9 cellular contexts compared by ENCODE assay signal in genomic region chr1:47624531-47624930, GRCh38.
A peak's percentile ranks its signal among the peaks of the same experiment; 100 is the strongest.
DNase-seq lines count a peak whose midpoint lies in the region; ATAC-seq and TF ChIP-seq lines count a peak whose summit lies in the region.
"Had no signal": no experiment of that assay in that cellular context is flagged by ENCODE, and none has a peak within 500 bp of the region (broad histone marks: within the 10 kb centered on the region; RNA-seq: fewer than 3 reads in every experiment).

No MANE protein-coding gene starts in this region.

- no peak for TF ChIP-seq POLR2A in HCT116 (IDR thresholded peaks at IDR 0.05; ENCODE audit: borderline replicate concordance, extremely low read depth, insufficient read depth, insufficient read length)

- no peaks in the 10 kb centered on the region for H4K20me1 ChIP-seq in HCT116 (ENCODE audit: insufficient read depth)

- H3K27ac ChIP-seq in HCT116 (ENCODE audit: low read depth, low read length): no peak overlapping the region
- no peak overlapping the region for H3K27ac ChIP-seq in parathyroid adenoma

- no TSS peak for BruUV-seq in HCT116 (replicated peaks; lab: Mats Ljungman, UMichigan)

- RAD21 ChIA-PET in HCT116 (lab: Charles Lee; ENCODE audit: low non-redundant PET in 1 of 2, low total read pairs in 2 of 2, uncharacterized antibody in 2 of 2, unreplicated experiment in 2 of 2): no interaction called here

- peak; percentile 58 to 98 (median 66) for TF ChIP-seq CTCF in HCT116 (IDR thresholded peaks at IDR 0.05 in 2 of 3, conservative IDR thresholded peaks at IDR 0.05 in 1 of 3; ENCODE audit: borderline replicate concordance in 1 of 3, insufficient read depth in 1 of 3, low read depth in 2 of 3, low read length in 2 of 3)
- TF ChIP-seq CTCF in parathyroid adenoma (IDR thresholded peaks at IDR 0.05): peak; percentile 12

- H3K9me3 ChIP-seq in HCT116 (ENCODE audit: control insufficient read depth in 1 of 2, insufficient read depth in 1 of 2, low read depth in 1 of 2, low read length in 2 of 2) (no peaks in the 10 kb centered on the region), parathyroid adenoma (ENCODE audit: control insufficient read depth, low read length) (no peaks in the 10 kb centered on the region)

- no peaks in the 10 kb centered on the region for H3K27me3 ChIP-seq in HCT116 (ENCODE audit: insufficient read depth, low read length)
- H3K27me3 ChIP-seq in parathyroid adenoma (ENCODE audit: control insufficient read depth, insufficient read depth, low read length): no peaks in the 10 kb centered on the region

- H3K4me1 ChIP-seq in HCT116 (ENCODE audit: control insufficient read depth in 1 of 2, insufficient read depth in 2 of 2, low read length in 2 of 2) (no peaks in the 10 kb centered on the region), parathyroid adenoma (no peaks in the 10 kb centered on the region)

- no peaks in the 10 kb centered on the region for H3K36me3 ChIP-seq in HCT116 (ENCODE audit: control insufficient read depth in 1 of 2, insufficient read depth in 2 of 2, low read length in 2 of 2)
- H3K36me3 ChIP-seq in parathyroid adenoma (ENCODE audit: control insufficient read depth, insufficient read depth, low read length): no peaks in the 10 kb centered on the region

- peak; percentile 81 for TF ChIP-seq RAD21 in HCT116 (IDR thresholded peaks at IDR 0.05; ENCODE audit: low read depth)

- H3K36me3 Mint-ChIP-seq in activated T-helper 2 cell treated with anti-CD3 and anti-CD28 coated beads, Interferon-gamma antibody, Interleukin-2, Interleukin-4, amounts not matched to agents 10 μg/mL and 5 μg/mL and 100 μg/mL, durations not matched to agents 14 hours and 24 hours and 36 hours (ENCODE audit: low read depth): no peaks in the 10 kb centered on the region

- no peak overlapping the region for H3K9ac ChIP-seq in HCT116 (ENCODE audit: low read length)
- H3K9ac ChIP-seq in parathyroid adenoma: no peak overlapping the region

- no peaks in the 10 kb centered on the region for H3K9me2 ChIP-seq in HCT116 (ENCODE audit: insufficient read depth)

- H3K4me3 Mint-ChIP-seq in activated T-helper 2 cell treated with anti-CD3 and anti-CD28 coated beads, Interferon-gamma antibody, Interleukin-2, Interleukin-4, amounts not matched to agents 10 μg/mL and 5 μg/mL and 100 μg/mL, durations not matched to agents 14 hours and 24 hours and 36 hours (ENCODE audit: low read depth): no peak overlapping the region

- H3K79me2 ChIP-seq in HCT116 (ENCODE audit: insufficient read depth, low read length): no peaks in the 10 kb centered on the region
- no peaks in the 10 kb centered on the region for H3K79me2 ChIP-seq in parathyroid adenoma

- ATAC-seq in HCT116: peak; percentile 94
- ATAC-seq in GM18520 (IDR thresholded peaks at IDR 0.05; ENCODE audit: unreplicated experiment): no peak
- no peak for ATAC-seq in GM18858 (IDR thresholded peaks at IDR 0.05; ENCODE audit: unreplicated experiment)

- no peak overlapping the region for H3K27ac Mint-ChIP-seq in activated T-helper 2 cell treated with anti-CD3 and anti-CD28 coated beads, Interferon-gamma antibody, Interleukin-2, Interleukin-4, amounts not matched to agents 10 μg/mL and 5 μg/mL and 100 μg/mL, durations not matched to agents 14 hours and 24 hours and 36 hours

- no peak overlapping the region for H2AFZ ChIP-seq in HCT116 (ENCODE audit: low read depth, low read length, poor library complexity, severe bottlenecking)
- no peak overlapping the region for H2AFZ ChIP-seq in parathyroid adenoma

- intact Hi-C loops in HCT116 (cut with micrococcal nuclease): loop anchor here (1.0 to 5.0 kb wide), 3 partner anchors 97 to 187 kb away; partner anchors contain the start of gene FOXD2
- intact Hi-C loops in activated T-helper 2 cell treated with anti-CD3 and anti-CD28 coated beads, Interferon-gamma antibody, Interleukin-2, Interleukin-4, amounts not matched to agents 10 μg/mL and 5 μg/mL and 100 μg/mL, durations not matched to agents 14 hours and 24 hours and 36 hours (cut with micrococcal nuclease): no loop called here

- POLR2A ChIA-PET in HCT116 (lab: Charles Lee): no interaction called here

- no peaks in the 10 kb centered on the region for H3K9me3 Mint-ChIP-seq in activated T-helper 2 cell treated with anti-CD3 and anti-CD28 coated beads, Interferon-gamma antibody, Interleukin-2, Interleukin-4, amounts not matched to agents 10 μg/mL and 5 μg/mL and 100 μg/mL, durations not matched to agents 14 hours and 24 hours and 36 hours

- H3K4me2 ChIP-seq in HCT116 (ENCODE audit: low read length) (no peak overlapping the region), parathyroid adenoma (ENCODE audit: low read length) (no peak overlapping the region)

- H3K4me3 ChIP-seq in HCT116 (replicated peaks in 1 of 2; ENCODE audit: low read depth in 1 of 2, low read length in 2 of 2) (no peak overlapping the region), parathyroid adenoma (ENCODE audit: low read depth, low read length) (no peak overlapping the region)

- CTCF ChIA-PET in HCT116 (lab: Charles Lee): interaction anchor here (1.3 to 1.5 kb wide), 2 partner anchors 187 to 188 kb away, joined by 3 to 6 read pairs; partner anchors contain the start of gene FOXD2

- H3K27me3 Mint-ChIP-seq in activated T-helper 2 cell treated with anti-CD3 and anti-CD28 coated beads, Interferon-gamma antibody, Interleukin-2, Interleukin-4, amounts not matched to agents 10 μg/mL and 5 μg/mL and 100 μg/mL, durations not matched to agents 14 hours and 24 hours and 36 hours (ENCODE audit: low read depth): no peaks in the 10 kb centered on the region

- peak; percentile 32 for DNase-seq in HCT116 (ENCODE audit: low read depth, low spot score)
- peak; percentile 50 for DNase-seq in NCI-H2171 treated with DMSO at 0.1 percent for 48 hours (lab: John Stamatoyannopoulos, UW)
- peak; percentile 53 for DNase-seq in ecto neural progenitor cell (ENCODE audit: low spot score)
- no peak for DNase-seq in activated T-helper 2 cell treated with anti-CD3 and anti-CD28 coated beads, Interferon-gamma antibody, Interleukin-2, Interleukin-4, amounts not matched to agents 10 μg/mL and 5 μg/mL and 100 μg/mL, durations not matched to agents 14 hours and 24 hours and 36 hours (ENCODE audit: low spot score)
- DNase-seq in OCI-M1 (lab: John Stamatoyannopoulos, UW): no peak
- DNase-seq: activated naive CD4-positive, alpha-beta T cell treated with Interleukin-2 at 50 U/mL for 16 hours had no signal

- no peaks in the 10 kb centered on the region for H3K4me1 Mint-ChIP-seq in activated T-helper 2 cell treated with anti-CD3 and anti-CD28 coated beads, Interferon-gamma antibody, Interleukin-2, Interleukin-4, amounts not matched to agents 10 μg/mL and 5 μg/mL and 100 μg/mL, durations not matched to agents 14 hours and 24 hours and 36 hours (ENCODE audit: low read depth)

TF ChIP-seq in HCT116, 20 proteins besides CTCF, POLR2A, EP300 and RAD21:
- TF ChIP-seq CBX3 (IDR thresholded peaks at IDR 0.05; ENCODE audit: low read depth) (no peak), ZFX (IDR thresholded peaks at IDR 0.05) (no peak), ELF1 (IDR thresholded peaks at IDR 0.05; ENCODE audit: borderline replicate concordance, low read depth) (no peak), JUND (IDR thresholded peaks at IDR 0.05) (no peak)
TF ChIP-seq in HCT116: peak in this region for 0.

Comparison
In these comparisons a context has a peak if more than half of its experiments do, and no peak if none do; other contexts are left out.
1. DNase-seq: peak in HCT116 (single experiment), NCI-H2171 treated with DMSO at 0.1 percent for 48 hours (single experiment) and ecto neural progenitor cell (single experiment); none in activated T-helper 2 cell treated with anti-CD3 and anti-CD28 coated beads, Interferon-gamma antibody, Interleukin-2, Interleukin-4, amounts not matched to agents 10 μg/mL and 5 μg/mL and 100 μg/mL, durations not matched to agents 14 hours and 24 hours and 36 hours (single experiment) and OCI-M1 (single experiment).